8 cellular contexts compared by ENCODE assay signal in the genomic region with DNA sequence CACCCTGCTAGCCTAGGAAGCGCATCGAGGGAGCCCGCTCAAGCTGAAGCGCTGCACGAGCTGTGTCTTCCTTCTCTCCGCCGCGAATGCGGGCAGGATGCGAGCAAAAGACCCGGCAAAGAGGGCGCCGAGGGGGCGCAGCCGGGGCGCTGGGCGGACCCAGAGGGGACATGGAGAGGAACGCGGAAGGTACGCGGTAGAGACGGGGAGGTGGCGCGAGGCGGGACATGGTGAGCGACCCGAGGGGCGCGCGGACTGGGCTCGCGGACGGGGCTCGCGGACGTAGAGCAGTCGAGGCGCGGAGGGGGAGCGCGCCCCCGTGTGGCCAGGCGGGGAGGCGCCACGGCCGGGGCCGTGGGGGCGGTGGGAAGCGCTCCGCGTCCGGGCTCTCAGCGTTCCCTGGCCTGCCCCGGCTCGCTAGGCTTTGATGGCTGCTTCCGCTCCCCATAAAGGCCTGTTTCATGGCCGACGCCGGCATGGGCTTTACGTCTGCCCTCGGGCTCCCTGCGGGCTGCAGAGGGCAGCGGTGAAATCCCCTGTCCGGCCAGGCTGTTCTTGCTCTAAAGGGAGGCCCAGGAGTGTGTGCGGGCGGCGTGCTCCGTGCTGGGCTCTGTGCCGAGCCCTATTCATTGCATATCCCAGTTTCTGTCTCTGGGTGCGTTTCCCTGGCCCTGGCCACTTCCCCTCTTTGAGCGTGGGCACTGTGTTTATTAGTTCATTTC. TPM values are rescaled to one million over a fixed set of nuclear protein-coding genes. Genes with fewer than 3 reads are reported as not detected.
DNase-seq lines count a peak whose midpoint lies in the region; TF ChIP-seq lines count a peak whose summit lies in the region.

No MANE protein-coding gene starts in this region.

- TF ChIP-seq POLR2A in stomach (IDR thresholded peaks at IDR 0.05): no peak

- H3K4me3 ChIP-seq in BJ (ENCODE audit: low read depth, low read length) (peak overlapping the region; percentile 53), stomach (peak overlapping the region; percentile 46 to 59 (median 48))

- DNase-seq in BJ (ENCODE audit: low read depth) (no peak), HCEC 1CT (peak; percentile 27), OCI-M1 (lab: John Stamatoyannopoulos, UW) (peak; percentile 77), activated gamma-delta T cell (lab: John Stamatoyannopoulos, UW) (peak; percentile 25), foreskin melanocyte (peak; percentile 79), stomach (peak; percentile 75), RKO (ENCODE audit: low spot score) (no peak)

- peak overlapping the region in 1 of 3 experiments; percentile 33 for H3K27ac Mint-ChIP-seq in nephron

- H3K9me3 Mint-ChIP-seq in nephron: peaks cover 23% of the 10 kb centered on the region

- CTCF ChIA-PET in BJ (lab: Yijun Ruan, JAX): interaction anchor here (0.6 to 12.1 kb wide), 24 partner anchors 11 to 804 kb away, joined by 3 to 250 read pairs (median 3); no protein-coding TSS in a partner anchor

- H3K27ac ChIP-seq in stomach: peak overlapping the region in 2 of 5 donors; percentile 43 to 45

- H3K27me3 ChIP-seq in BJ (ENCODE audit: control insufficient read depth, insufficient read depth, low read length): peaks cover 17% of the 10 kb centered on the region
- H3K27me3 ChIP-seq in stomach: peaks cover 0 to 68% (median 29%) of the 10 kb centered on the region in 3 donors

- peak overlapping the region; percentile 78 to 83 (median 82) for H3K4me3 Mint-ChIP-seq in nephron

- TF ChIP-seq CTCF in BJ (IDR thresholded peaks at IDR 0.05; ENCODE audit: insufficient read depth, low read depth, low read length) (peak; percentile 43), nephron (IDR thresholded peaks at IDR 0.05; ENCODE audit: unreplicated experiment in 3 of 3) (peak; percentile 95 to 99 (median 98)), stomach (IDR thresholded peaks at IDR 0.05) (peak in 5 of 7 experiments; percentile 32 to 98 (median 92))

- TF ChIP-seq EP300 in stomach (IDR thresholded peaks at IDR 0.05): no peak

- intact Hi-C loops in stomach (cut with DNase I; ENCODE audit: low total_unique reads): no loop called here

- H3K36me3 ChIP-seq in BJ (ENCODE audit: control insufficient read depth, insufficient read depth, low read length) (no peaks in the 10 kb centered on the region), stomach (no peaks in the 10 kb centered on the region)

- peaks cover 22% of the 10 kb centered on the region for H3K4me1 Mint-ChIP-seq in nephron

- POLR2A ChIA-PET in BJ (lab: Charles Lee): interaction anchor here (0.6 kb wide), 1 partner anchor 494 kb away, joined by 3 read pairs; no protein-coding TSS in a partner anchor

- H3K27me3 Mint-ChIP-seq in nephron (ENCODE audit: low read depth): peaks cover 64% of the 10 kb centered on the region

- H3K36me3 Mint-ChIP-seq in nephron (ENCODE audit: low read depth): no peaks in the 10 kb centered on the region

- 1 to 3% (median 1%) methylated on average over 29 to 71 of the region's 71 CpGs for WGBS in stomach, 5 donors

- H3K4me1 ChIP-seq in stomach: peaks cover 8 to 30% (median 28%) of the 10 kb centered on the region in 4 donors

- H3K9me3 ChIP-seq in stomach: peaks cover 0 to 12% (median 2%) of the 10 kb centered on the region in 4 donors

RNA-seq across cellular contexts. Expression of gene TRIM29, which starts 31.2 kb away (rescaled TPM):
- polyA plus RNA-seq in BJ (2011; rRNA removed) (1.3 and 1.5 TPM in 2 replicates), stomach (100 to 1,000 TPM in 1 of 3 donors, 1 to 10 TPM in 2; 1.4 to 287 (median 1.7) TPM)
- polyA minus RNA-seq in BJ (2011; rRNA and poly(A)+ RNA removed): 0.72 and 0.85 TPM in 2 replicates
- 10 to 100 TPM in 1 of 5 donors, 1 to 10 TPM in 2, not detected in 2; 2.0 to 57.8 (median 2.3) TPM for total RNA-seq in stomach

RNA-seq across cellular contexts. Expression of gene OAF, which starts 41.7 kb away (rescaled TPM):
- 32.8 and 47.5 TPM in 2 replicates for polyA plus RNA-seq in BJ (2011; rRNA removed)
- polyA minus RNA-seq in BJ (2011; rRNA and poly(A)+ RNA removed): 13.8 and 22.0 TPM in 2 replicates
- 100 to 1,000 TPM in 2 of 5 donors, 10 to 100 TPM in 3; 23.3 to 380 (median 37.2) TPM for total RNA-seq in stomach
- polyA plus RNA-seq in stomach: 10 to 100 TPM; 17.1 to 30.5 (median 30.2) TPM

Comparison
In these comparisons a context has a peak if more than half of its experiments do, and no peak if none do; other contexts are left out.
1. DNase-seq: peak in HCEC 1CT (single experiment), OCI-M1 (single experiment), activated gamma-delta T cell (single experiment), foreskin melanocyte (single experiment) and stomach (single experiment); none in BJ (single experiment) and RKO (single experiment).
2. CTCF ChIP-seq: peak in every context shown above with its lines; median percentile 98 in nephron; 92 in stomach; 43 in BJ.